ENCODE assay signal across 12 cellular contexts in the genomic region with DNA sequence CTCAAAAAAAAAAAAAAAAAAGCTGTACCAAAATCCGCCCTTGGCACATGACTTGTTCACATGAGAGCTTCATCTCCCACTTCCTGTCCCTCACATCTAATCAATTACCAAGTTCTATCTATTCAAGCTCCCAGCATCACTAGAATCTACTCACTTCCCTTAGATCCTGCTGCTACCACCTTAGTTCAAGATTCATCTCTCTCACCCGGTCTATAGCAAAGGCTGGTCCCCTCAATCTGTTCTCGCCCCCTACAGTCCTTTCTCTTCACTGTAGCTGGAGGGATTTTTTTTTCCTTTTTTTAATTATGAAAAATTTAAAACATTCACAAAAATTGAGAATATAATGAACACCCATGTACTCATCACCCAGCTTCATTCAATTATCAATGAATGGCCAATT. TPM values are rescaled to one million over a fixed set of nuclear protein-coding genes. Genes with fewer than 3 reads are reported as not detected.
DNase-seq lines count a peak whose midpoint lies in the region; ATAC-seq and TF ChIP-seq lines count a peak whose summit lies in the region.
"Had no signal": no experiment of that assay in that cellular context is flagged by ENCODE, and none has a peak within 500 bp of the region (broad histone marks: within the 10 kb centered on the region; RNA-seq: fewer than 3 reads in every experiment).

No MANE protein-coding gene starts in this region.

- no peaks in the 10 kb centered on the region for H3K4me1 ChIP-seq in Panc1 (ENCODE audit: control insufficient read depth, insufficient read depth, low read length)
- H3K4me1 ChIP-seq in hepatocyte (ENCODE audit: insufficient read depth), result peaks cover 12% of the 10 kb centered on the region
- no peaks in the 10 kb centered on the region for H3K4me1 ChIP-seq in esophagus muscularis mucosa
- H3K4me1 ChIP-seq: tibial artery had no signal

- CTCF ChIA-PET in Panc1 (lab: Charles Lee), result no interaction called here

- no peaks in the 10 kb centered on the region for H3K9me2 ChIP-seq in hepatocyte (replicated peaks; ENCODE audit: insufficient read depth)

- in situ Hi-C loops in GM13977 (cut with MboI; ENCODE audit: low pct_unique_long_range_greater_than_20kb, low sequenced_read_pairs, unreplicated experiment), result no loop called here
- in situ Hi-C loops in Panc1 (cut with HindIII; ENCODE audit: low pct_unique_long_range_greater_than_20kb, low sequenced_read_pairs), result no loop called here

- no peaks in the 10 kb centered on the region for H3K79me2 ChIP-seq in hepatocyte

- no peaks in the 10 kb centered on the region for H3K9me3 ChIP-seq in Panc1 (ENCODE audit: control insufficient read depth, insufficient read depth, low read depth, low read length)
- H3K9me3 ChIP-seq in hepatocyte (ENCODE audit: low read depth), result no peaks in the 10 kb centered on the region
- H3K9me3 ChIP-seq in esophagus muscularis mucosa, result no peaks in the 10 kb centered on the region
- H3K9me3 ChIP-seq: tibial artery had no signal

- no peak for TF ChIP-seq POLR2A in esophagus muscularis mucosa (IDR thresholded peaks at IDR 0.05; ENCODE audit: low read depth)

- H3K27ac ChIP-seq in Panc1 (ENCODE audit: low read length) (no peak overlapping the region), hepatocyte (no peak overlapping the region), esophagus muscularis mucosa (replicated peaks in 1 of 4) (no peak overlapping the region)
- H3K27ac ChIP-seq: tibial artery had no signal

- H3K4me3 ChIP-seq in Panc1 (ENCODE audit: low read depth in 2 of 2, low read length in 2 of 2) (no peak overlapping the region), hepatocyte (no peak overlapping the region), esophagus muscularis mucosa (no peak overlapping the region)
- H3K4me3 ChIP-seq: tibial artery had no signal

- no peaks in the 10 kb centered on the region for H4K20me1 ChIP-seq in hepatocyte (ENCODE audit: insufficient read depth, poor library complexity, severe bottlenecking)

- DNase-seq in D341Med (ENCODE audit: low spot score) (peak; percentile 41), GM13977 (ENCODE audit: low spot score) (no peak), Panc1 (ENCODE audit: low read depth, low spot score) (no peak), hepatocyte (ENCODE audit: low spot score) (no peak), esophagus muscularis mucosa (ENCODE audit: extremely low spot score) (no peak), EL (no peak)
- no peak for DNase-seq in NK-92 treated with Interleukin-12 subunit alpha and Interleukin-12 subunit beta, amount 100 ng/mL, for 24 hours (lab: John Stamatoyannopoulos, UW)
- DNase-seq: activated CD4-positive, CD25-positive, alpha-beta regulatory T cell treated with anti-CD3 and anti-CD28 coated beads, Interleukin-2, amount 50 U/mL, for 72 hours; COR-L47; NCI-H446; tibial artery had no signal

- H3K36me3 ChIP-seq in Panc1 (ENCODE audit: control insufficient read depth, insufficient read depth, low read length), result no peaks in the 10 kb centered on the region
- no peaks in the 10 kb centered on the region for H3K36me3 ChIP-seq in hepatocyte (replicated peaks; ENCODE audit: insufficient read depth, low read depth)
- H3K36me3 ChIP-seq in esophagus muscularis mucosa, result no peaks in the 10 kb centered on the region
- H3K36me3 ChIP-seq: tibial artery had no signal

- no TSS peak for BruUV-seq in Panc1 (replicated peaks; lab: Mats Ljungman, UMichigan)

- POLR2A ChIA-PET in Panc1 (lab: Charles Lee), result no interaction called here

- peak; percentile 10 for TF ChIP-seq CTCF in GM13977 (IDR thresholded peaks at IDR 0.05; ENCODE audit: extremely low read depth, insufficient read depth, missing control alignments)
- TF ChIP-seq CTCF in Panc1 (IDR thresholded peaks at IDR 0.05), result peak; percentile 20; the same call in 1 of the 2 replicates
- TF ChIP-seq CTCF in hepatocyte (IDR thresholded peaks at IDR 0.05; ENCODE audit: poor library complexity), result peak; percentile 5
- no peak for TF ChIP-seq CTCF in esophagus muscularis mucosa (IDR thresholded peaks at IDR 0.05)

- ATAC-seq in Panc1 (no peak), HG02938 (IDR thresholded peaks at IDR 0.05; ENCODE audit: unreplicated experiment) (no peak)

- intact Hi-C loops in Panc1 (cut with micrococcal nuclease; ENCODE audit: unreplicated experiment) (no loop called here), esophagus muscularis mucosa (cut with DNase I) (no loop called here)

- 83% methylated on average over 3 of the region's 3 CpGs for WGBS in hepatocyte (ENCODE audit: low lambda C conversion rate, missing lambda C conversion rate)
- 71% methylated on average over 3 of the region's 3 CpGs for WGBS in esophagus muscularis mucosa

- no peak for TF ChIP-seq EP300 in esophagus muscularis mucosa (IDR thresholded peaks at IDR 0.05)

- H3K27me3 ChIP-seq in Panc1 (ENCODE audit: control insufficient read depth, insufficient read depth, low read length) (peaks cover 23% of the 10 kb centered on the region), hepatocyte (peaks cover under 1% of the 10 kb centered on the region), esophagus muscularis mucosa (no peaks in the 10 kb centered on the region)
- H3K27me3 ChIP-seq: tibial artery had no signal

- no peak overlapping the region for H3K4me2 ChIP-seq in hepatocyte

- no peak overlapping the region for H2AFZ ChIP-seq in hepatocyte

RNA-seq across cellular contexts. Expression of gene GPR160, which starts 16.7 kb away (rescaled TPM):
- total RNA-seq in Panc1 (2021; ENCODE audit: unreplicated experiment) (0.18 TPM), hepatocyte (87.9 and 96.2 TPM in 2 replicates), esophagus muscularis mucosa (1 to 10 TPM; 1.2 to 2.9 (median 2.2) TPM)
- polyA plus RNA-seq in Panc1 (2012; ENCODE audit: insufficient read length), result 0.31 TPM
- polyA plus RNA-seq in hepatocyte, result 39.8 and 52.2 TPM in 2 replicates

RNA-seq across cellular contexts. Expression of gene SEC62, which starts 54.5 kb away (rescaled TPM):
- 89.9 TPM for total RNA-seq in Panc1 (2021; ENCODE audit: unreplicated experiment)
- polyA plus RNA-seq in Panc1 (2012; ENCODE audit: insufficient read length), result 56.9 TPM
- total RNA-seq in hepatocyte, result 45.4 and 48.7 TPM in 2 replicates
- polyA plus RNA-seq in hepatocyte, result 138 and 147 TPM in 2 replicates
- 10 to 100 TPM; 65.6 to 71.8 (median 69.3) TPM for total RNA-seq in esophagus muscularis mucosa

Comparison
In these comparisons a context has a peak if more than half of its experiments do, and no peak if none do; other contexts are left out.
1. CTCF ChIP-seq: peak in GM13977 (single experiment), Panc1 (single experiment) and hepatocyte (single experiment); none in esophagus muscularis mucosa (0 of 3).
2. RNA of gene GPR160, which starts 16.7 kb away (total RNA-seq): 87.9 to 96.2 TPM in hepatocyte; 1.2 to 2.9 TPM in esophagus muscularis mucosa and 0.18 TPM in Panc1 (single experiment); every median in the first group is over 10 times any median in the second.